9 cellular contexts compared by ENCODE assay signal in the genomic region with DNA sequence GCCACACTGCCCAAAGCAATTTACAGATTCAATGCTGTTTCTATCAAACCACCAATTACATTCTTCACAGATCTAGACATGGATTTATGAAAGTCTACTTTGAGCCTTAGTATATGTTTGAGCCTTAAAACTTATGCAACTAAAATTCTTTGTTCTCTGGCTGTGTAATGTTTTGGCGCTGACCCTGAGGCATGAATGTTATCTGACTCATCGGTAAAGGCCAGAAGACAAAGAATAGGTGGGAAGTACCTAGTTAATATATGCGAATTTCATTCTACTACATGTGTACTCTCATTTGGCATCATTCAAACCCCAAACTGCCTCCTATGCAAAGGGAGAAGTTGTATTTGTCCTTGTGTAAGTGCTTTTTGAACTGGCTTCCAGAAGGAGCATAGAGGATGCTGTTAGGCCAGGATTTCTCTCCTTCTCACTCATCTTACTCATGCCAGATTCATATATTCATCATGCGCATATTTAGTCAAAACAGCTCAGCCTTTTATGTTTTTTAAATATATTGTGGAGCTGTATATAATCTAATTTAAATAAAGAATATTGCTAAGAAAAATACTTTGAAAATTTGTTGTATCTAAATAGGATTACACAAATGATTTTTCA.
DNase-seq lines count a peak whose midpoint lies in the region; ATAC-seq lines count a peak whose summit lies in the region.
"Had no signal": no experiment of that assay in that cellular context is flagged by ENCODE, and none has a peak within 500 bp of the region (broad histone marks: within the 10 kb centered on the region; RNA-seq: fewer than 3 reads in every experiment).

No MANE protein-coding gene starts in this region.

- H3K27ac Mint-ChIP-seq in activated naive CD4-positive, alpha-beta T cell treated with anti-CD3 and anti-CD28 coated beads for 36 hours, result no peak overlapping the region
- H3K27ac Mint-ChIP-seq in stimulated activated naive CD8-positive, alpha-beta T cell treated with anti-CD3 and anti-CD28 coated beads, Interleukin-15, amount 100 ng/mL, for 72 hours, result no peak overlapping the region
- H3K27ac Mint-ChIP-seq: nephron had no signal

- ATAC-seq in stimulated activated naive CD8-positive, alpha-beta T cell treated with anti-CD3 and anti-CD28 coated beads, Interleukin-15, amount 100 ng/mL, for 72 hours, result peak; percentile 92

- CTCF ChIA-PET in activated naive CD4-positive, alpha-beta T cell treated with anti-CD3 and anti-CD28 coated beads for 36 hours (lab: Charles Lee), result interaction anchor here (0.7 to 0.9 kb wide), 2 partner anchors 115 to 172 kb away, joined by 3 to 4 read pairs; no protein-coding TSS in a partner anchor

- H3K4me1 Mint-ChIP-seq in activated naive CD4-positive, alpha-beta T cell treated with anti-CD3 and anti-CD28 coated beads for 36 hours (ENCODE audit: low read depth), result peaks cover 33% of the 10 kb centered on the region
- peaks cover 29% of the 10 kb centered on the region for H3K4me1 Mint-ChIP-seq in stimulated activated naive CD8-positive, alpha-beta T cell treated with anti-CD3 and anti-CD28 coated beads, Interleukin-15, amount 100 ng/mL, for 72 hours
- H3K4me1 Mint-ChIP-seq: nephron had no signal

- no peaks in the 10 kb centered on the region for H3K27me3 Mint-ChIP-seq in activated naive CD4-positive, alpha-beta T cell treated with anti-CD3 and anti-CD28 coated beads for 36 hours (ENCODE audit: low read depth)
- no peaks in the 10 kb centered on the region for H3K27me3 Mint-ChIP-seq in stimulated activated naive CD8-positive, alpha-beta T cell treated with anti-CD3 and anti-CD28 coated beads, Interleukin-15, amount 100 ng/mL, for 72 hours

- intact Hi-C loops in activated naive CD4-positive, alpha-beta T cell treated with anti-CD3 and anti-CD28 coated beads for 36 hours (cut with micrococcal nuclease), result loop anchor here (1.0 to 2.0 kb wide), 8 partner anchors 19 to 202 kb away; no protein-coding TSS in a partner anchor

- H3K4me3 Mint-ChIP-seq in activated naive CD4-positive, alpha-beta T cell treated with anti-CD3 and anti-CD28 coated beads for 36 hours, result no peak overlapping the region
- H3K4me3 Mint-ChIP-seq in stimulated activated naive CD8-positive, alpha-beta T cell treated with anti-CD3 and anti-CD28 coated beads, Interleukin-15, amount 100 ng/mL, for 72 hours, result no peak overlapping the region
- H3K4me3 Mint-ChIP-seq: nephron had no signal

- peaks cover 10% of the 10 kb centered on the region for H3K36me3 Mint-ChIP-seq in activated naive CD4-positive, alpha-beta T cell treated with anti-CD3 and anti-CD28 coated beads for 36 hours (ENCODE audit: low read depth)

- H3K9me3 Mint-ChIP-seq in activated naive CD4-positive, alpha-beta T cell treated with anti-CD3 and anti-CD28 coated beads for 36 hours, result peaks cover 32% of the 10 kb centered on the region
- H3K9me3 Mint-ChIP-seq in stimulated activated naive CD8-positive, alpha-beta T cell treated with anti-CD3 and anti-CD28 coated beads, Interleukin-15, amount 100 ng/mL, for 72 hours, result peaks cover 20 to 30% of the 10 kb centered on the region in 2 donors

- DNase-seq in activated naive CD4-positive, alpha-beta T cell treated with anti-CD3 and anti-CD28 coated beads for 36 hours, result peak; percentile 56
- DNase-seq in activated naive CD4-positive, alpha-beta T cell treated with anti-CD3 and anti-CD28 coated beads, Interleukin-2, amount 50 U/mL, for 16 hours, result no peak
- DNase-seq in HK-2 (ENCODE audit: unreplicated experiment) (peak; percentile 20), dermis microvascular lymphatic vessel endothelial cell (ENCODE audit: low read depth in 2 of 2) (peak; percentile 52 to 84), NCI-H2196 (lab: John Stamatoyannopoulos, UW; ENCODE audit: unreplicated experiment) (no peak), Ammon's horn (ENCODE audit: low spot score) (no peak)
- peak in 1 of 2 donors; percentile 24 for DNase-seq in stimulated activated naive CD8-positive, alpha-beta T cell treated with anti-CD3 and anti-CD28 coated beads, Interleukin-15, amount 100 ng/mL, for 72 hours
- DNase-seq in activated CD4-positive, alpha-beta T cell treated with anti-CD3 and anti-CD28 coated beads, Interleukin-2, amount 50 U/mL, for 1 hour, result no peak

Comparison
In these comparisons a context has a peak if more than half of its experiments do, and no peak if none do; other contexts are left out.
1. DNase-seq: peak in activated naive CD4-positive, alpha-beta T cell treated with anti-CD3 and anti-CD28 coated beads for 36 hours (single experiment), HK-2 (single experiment) and dermis microvascular lymphatic vessel endothelial cell (2 of 2); none in activated naive CD4-positive, alpha-beta T cell treated with anti-CD3 and anti-CD28 coated beads, Interleukin-2, amount 50 U/mL, for 16 hours (single experiment), NCI-H2196 (single experiment), activated CD4-positive, alpha-beta T cell treated with anti-CD3 and anti-CD28 coated beads, Interleukin-2, amount 50 U/mL, for 1 hour (single experiment) and Ammon's horn (single experiment).